ENCODE assay signal across 17 cellular contexts in the genomic region with DNA sequence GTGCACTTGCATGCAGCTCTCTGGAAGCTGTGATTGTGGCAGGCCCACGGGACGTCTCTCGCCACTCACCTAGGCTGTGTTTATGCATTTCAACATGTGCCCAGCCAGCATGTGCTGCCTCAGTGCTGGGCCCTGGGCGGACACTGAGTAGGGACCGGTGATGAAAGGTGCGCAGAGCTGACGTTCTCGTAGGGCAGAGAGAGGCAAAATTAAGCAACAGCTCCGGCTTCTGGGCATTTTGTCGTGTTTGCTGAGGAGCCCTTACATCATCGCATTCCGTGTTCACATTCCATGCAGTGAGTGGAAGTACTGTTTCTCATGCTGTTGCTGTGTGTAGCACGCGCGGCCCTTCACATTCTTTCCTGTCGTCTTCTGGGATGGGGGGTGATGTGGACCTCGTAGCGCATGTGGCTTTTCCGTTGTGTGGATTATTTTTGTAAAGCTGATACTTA. TPM values are rescaled to one million over a fixed set of nuclear protein-coding genes. Genes with fewer than 3 reads are reported as not detected.
DNase-seq lines count a peak whose midpoint lies in the region; ATAC-seq, FAIRE-seq and TF ChIP-seq lines count a peak whose summit lies in the region.
"Had no signal": no experiment of that assay in that cellular context is flagged by ENCODE, and none has a peak within 500 bp of the region (broad histone marks: within the 10 kb centered on the region; RNA-seq: fewer than 3 reads in every experiment).

No MANE protein-coding gene starts in this region.

- intact Hi-C loops in sciatic nerve (cut with DNase I), result no loop called here
- intact Hi-C loops in activated T-helper 2 cell treated with anti-CD3 and anti-CD28 coated beads, Interferon-gamma antibody, Interleukin-2, Interleukin-4, amounts not matched to agents 10 μg/mL and 5 μg/mL and 100 μg/mL, durations not matched to agents 14 hours and 24 hours and 36 hours (cut with micrococcal nuclease), result loop anchor here (2.0 to 5.0 kb wide), 3 partner anchors 67 to 330 kb away; a partner anchor contains a TSS
- intact Hi-C loops in spleen (cut with DNase I; ENCODE audit: low total_unique reads), result loop anchor here (2.0 kb wide), 2 partner anchors 207 to 329 kb away; no protein-coding TSS in a partner anchor

- DNase-seq in GM03348 (ENCODE audit: low spot score) (peak; percentile 86), bronchial epithelial cell (ENCODE audit: low read depth) (peak; percentile 82), hepatocyte (ENCODE audit: low spot score) (peak; percentile 77), sciatic nerve (ENCODE audit: low spot score) (no peak), NCI-H2227 (lab: John Stamatoyannopoulos, UW; ENCODE audit: unreplicated experiment) (no peak), spleen (no peak)
- no peak for DNase-seq in activated T-helper 2 cell treated with anti-CD3 and anti-CD28 coated beads, Interferon-gamma antibody, Interleukin-2, Interleukin-4, amounts not matched to agents 10 μg/mL and 5 μg/mL and 100 μg/mL, durations not matched to agents 14 hours and 24 hours and 36 hours (ENCODE audit: low spot score)
- no peak for DNase-seq in activated CD4-positive, alpha-beta T cell treated with anti-CD3 and anti-CD28 coated beads for 48 hours
- DNase-seq: activated CD4-positive, alpha-beta memory T cell treated with anti-CD3 and anti-CD28 coated beads, Interleukin-2, amount 10 ng/mL, durations not matched to agents 7 days and 5 days; activated naive CD8-positive, alpha-beta T cell treated with anti-CD3 and anti-CD28 coated beads, Interleukin-2, amount 50 U/mL, for 24 hours; mammary epithelial cell; NCI-H1417; NK-92 treated with Interleukin-12 subunit alpha and Interleukin-12 subunit beta, amount 100 ng/mL, for 24 hours; T-helper 1 cell had no signal

- no peaks in the 10 kb centered on the region for H3K27me3 Mint-ChIP-seq in activated T-helper 2 cell treated with anti-CD3 and anti-CD28 coated beads, Interferon-gamma antibody, Interleukin-2, Interleukin-4, amounts not matched to agents 10 μg/mL and 5 μg/mL and 100 μg/mL, durations not matched to agents 14 hours and 24 hours and 36 hours (ENCODE audit: low read depth)
- H3K27me3 Mint-ChIP-seq: stimulated activated memory B cell treated with anti-CD40 and anti-IgM and Interleukin-4, amounts not matched to agents 10 μg/mL and 1 μg/mL and 100 μg/mL, for 72 hours had no signal

- peak overlapping the region; percentile 1 for H3K4me2 ChIP-seq in hepatocyte

- no peak for TF ChIP-seq POLR2A in spleen (IDR thresholded peaks at IDR 0.05)

- H3K4me3 ChIP-seq in bronchial epithelial cell (ENCODE audit: low read depth, low read length), result no peak overlapping the region
- no peak overlapping the region for H3K4me3 ChIP-seq in hepatocyte
- H3K4me3 ChIP-seq in spleen, result no peak overlapping the region

- H3K27me3 ChIP-seq in bronchial epithelial cell (ENCODE audit: control insufficient read depth, insufficient read depth, low read length) (no peaks in the 10 kb centered on the region), hepatocyte (no peaks in the 10 kb centered on the region), spleen (replicated peaks in 1 of 7) (no peaks in the 10 kb centered on the region)

- 53% methylated on average over 19 of the region's 19 CpGs for WGBS in hepatocyte (ENCODE audit: low lambda C conversion rate, missing lambda C conversion rate)
- WGBS in spleen, 5 donors, result 86 to 95% (median 93%) methylated on average over 19 of the region's 19 CpGs

- H4K20me1 ChIP-seq in hepatocyte (ENCODE audit: insufficient read depth, poor library complexity, severe bottlenecking), result no peaks in the 10 kb centered on the region

- H2AFZ ChIP-seq in hepatocyte, result no peak overlapping the region

- H3K36me3 ChIP-seq in bronchial epithelial cell (ENCODE audit: control insufficient read depth, insufficient read depth, low read length), result no peaks in the 10 kb centered on the region
- H3K36me3 ChIP-seq in hepatocyte (replicated peaks; ENCODE audit: insufficient read depth, low read depth), result no peaks in the 10 kb centered on the region
- H3K36me3 ChIP-seq in spleen, result peaks cover 0 to 69% (median 15%) of the 10 kb centered on the region in 6 donors

- FAIRE-seq in bronchial epithelial cell (lab: Jason Lieb, UNC), result no peak
- FAIRE-seq: GM12891 had no signal

- TF ChIP-seq CTCF in bronchial epithelial cell (IDR thresholded peaks at IDR 0.05; ENCODE audit: insufficient read depth, low read length, severe bottlenecking) (no peak), hepatocyte (IDR thresholded peaks at IDR 0.05; ENCODE audit: poor library complexity) (no peak), spleen (IDR thresholded peaks at IDR 0.05 in 8 of 11, conservative IDR thresholded peaks at IDR 0.05 in 3 of 11) (no peak)

- H3K9me3 ChIP-seq in hepatocyte (ENCODE audit: low read depth) (no peaks in the 10 kb centered on the region), spleen (no peaks in the 10 kb centered on the region)

- H3K9me2 ChIP-seq in hepatocyte (replicated peaks; ENCODE audit: insufficient read depth), result no peaks in the 10 kb centered on the region

- H3K27ac Mint-ChIP-seq in activated T-helper 2 cell treated with anti-CD3 and anti-CD28 coated beads, Interferon-gamma antibody, Interleukin-2, Interleukin-4, amounts not matched to agents 10 μg/mL and 5 μg/mL and 100 μg/mL, durations not matched to agents 14 hours and 24 hours and 36 hours, result no peak overlapping the region
- H3K27ac Mint-ChIP-seq: activated CD4-positive, alpha-beta memory T cell treated with anti-CD3 and anti-CD28 coated beads, Interleukin-2, amount 10 ng/mL, durations not matched to agents 7 days and 5 days; activated naive CD8-positive, alpha-beta T cell treated with anti-CD3 and anti-CD28 coated beads, Interleukin-2, amount 50 U/mL, for 24 hours; stimulated activated memory B cell treated with anti-CD40 and anti-IgM and Interleukin-4, amounts not matched to agents 10 μg/mL and 1 μg/mL and 100 μg/mL, for 72 hours had no signal

- ATAC-seq in sciatic nerve, result peak; percentile 82
- ATAC-seq: activated naive CD8-positive, alpha-beta T cell treated with anti-CD3 and anti-CD28 coated beads, Interleukin-2, amount 50 U/mL, for 24 hours; stimulated activated memory B cell treated with anti-CD40 and anti-IgM and Interleukin-4, amounts not matched to agents 10 μg/mL and 1 μg/mL and 100 μg/mL, for 72 hours had no signal

- no peaks in the 10 kb centered on the region for H3K79me2 ChIP-seq in hepatocyte

- H3K36me3 Mint-ChIP-seq in activated T-helper 2 cell treated with anti-CD3 and anti-CD28 coated beads, Interferon-gamma antibody, Interleukin-2, Interleukin-4, amounts not matched to agents 10 μg/mL and 5 μg/mL and 100 μg/mL, durations not matched to agents 14 hours and 24 hours and 36 hours (ENCODE audit: low read depth), result no peaks in the 10 kb centered on the region

- no peak overlapping the region for H3K4me3 Mint-ChIP-seq in activated T-helper 2 cell treated with anti-CD3 and anti-CD28 coated beads, Interferon-gamma antibody, Interleukin-2, Interleukin-4, amounts not matched to agents 10 μg/mL and 5 μg/mL and 100 μg/mL, durations not matched to agents 14 hours and 24 hours and 36 hours (ENCODE audit: low read depth)
- H3K4me3 Mint-ChIP-seq: activated CD4-positive, alpha-beta memory T cell treated with anti-CD3 and anti-CD28 coated beads, Interleukin-2, amount 10 ng/mL, durations not matched to agents 7 days and 5 days; activated naive CD8-positive, alpha-beta T cell treated with anti-CD3 and anti-CD28 coated beads, Interleukin-2, amount 50 U/mL, for 24 hours; stimulated activated memory B cell treated with anti-CD40 and anti-IgM and Interleukin-4, amounts not matched to agents 10 μg/mL and 1 μg/mL and 100 μg/mL, for 72 hours had no signal

- peaks cover 18% of the 10 kb centered on the region for H3K4me1 ChIP-seq in hepatocyte (ENCODE audit: insufficient read depth)
- peaks cover 0 to 5% (median 0%) of the 10 kb centered on the region in 6 donors for H3K4me1 ChIP-seq in spleen

- no peaks in the 10 kb centered on the region for H3K4me1 Mint-ChIP-seq in activated T-helper 2 cell treated with anti-CD3 and anti-CD28 coated beads, Interferon-gamma antibody, Interleukin-2, Interleukin-4, amounts not matched to agents 10 μg/mL and 5 μg/mL and 100 μg/mL, durations not matched to agents 14 hours and 24 hours and 36 hours (ENCODE audit: low read depth)
- H3K4me1 Mint-ChIP-seq: activated CD4-positive, alpha-beta memory T cell treated with anti-CD3 and anti-CD28 coated beads, Interleukin-2, amount 10 ng/mL, durations not matched to agents 7 days and 5 days had no signal

- H3K9me3 Mint-ChIP-seq in activated T-helper 2 cell treated with anti-CD3 and anti-CD28 coated beads, Interferon-gamma antibody, Interleukin-2, Interleukin-4, amounts not matched to agents 10 μg/mL and 5 μg/mL and 100 μg/mL, durations not matched to agents 14 hours and 24 hours and 36 hours, result no peaks in the 10 kb centered on the region
- H3K9me3 Mint-ChIP-seq: activated CD4-positive, alpha-beta memory T cell treated with anti-CD3 and anti-CD28 coated beads, Interleukin-2, amount 10 ng/mL, durations not matched to agents 7 days and 5 days; activated naive CD8-positive, alpha-beta T cell treated with anti-CD3 and anti-CD28 coated beads, Interleukin-2, amount 50 U/mL, for 24 hours; stimulated activated memory B cell treated with anti-CD40 and anti-IgM and Interleukin-4, amounts not matched to agents 10 μg/mL and 1 μg/mL and 100 μg/mL, for 72 hours had no signal

- H3K27ac ChIP-seq in hepatocyte (peak overlapping the region; percentile 61), spleen (no peak overlapping the region)
- H3K27ac ChIP-seq: epithelial cell of prostate had no signal

RNA-seq across cellular contexts. Expression of a gene that starts 50.5 kb away (rescaled TPM):
- not detected in 2 replicates for total RNA-seq in bronchial epithelial cell
- not detected in 2 replicates for total RNA-seq in hepatocyte
- polyA plus RNA-seq in hepatocyte, result 0.39 TPM in 1 of 2 replicates, not detected in the other
- total RNA-seq in sciatic nerve, result 7.6 TPM
- total RNA-seq in activated T-helper 2 cell treated with anti-CD3 and anti-CD28 coated beads, Interferon-gamma antibody, Interleukin-2, Interleukin-4, amounts not matched to agents 10 μg/mL and 5 μg/mL and 100 μg/mL, durations not matched to agents 14 hours and 24 hours and 36 hours, result 67.7 and 69.6 TPM in 2 replicates
- total RNA-seq in spleen, result 10 to 100 TPM; 41.5 to 79.6 (median 56.8) TPM
- 10 to 100 TPM in 1 of 3 donors, 1 to 10 TPM in 2; 6.6 to 11.3 (median 7.0) TPM for polyA plus RNA-seq in spleen
- total RNA-seq: mammary epithelial cell had no signal

Comparison
In these comparisons a context has a peak if more than half of its experiments do, and no peak if none do; other contexts are left out.
1. DNase-seq: peak in GM03348 (single experiment), bronchial epithelial cell (single experiment) and hepatocyte (single experiment); none in sciatic nerve (single experiment), NCI-H2227 (single experiment), activated T-helper 2 cell treated with anti-CD3 and anti-CD28 coated beads, Interferon-gamma antibody, Interleukin-2, Interleukin-4, amounts not matched to agents 10 μg/mL and 5 μg/mL and 100 μg/mL, durations not matched to agents 14 hours and 24 hours and 36 hours (single experiment), spleen (single experiment) and activated CD4-positive, alpha-beta T cell treated with anti-CD3 and anti-CD28 coated beads for 48 hours (single experiment).